Comparison of ENCODE assay signal across 19 cellular contexts in the genomic region with DNA sequence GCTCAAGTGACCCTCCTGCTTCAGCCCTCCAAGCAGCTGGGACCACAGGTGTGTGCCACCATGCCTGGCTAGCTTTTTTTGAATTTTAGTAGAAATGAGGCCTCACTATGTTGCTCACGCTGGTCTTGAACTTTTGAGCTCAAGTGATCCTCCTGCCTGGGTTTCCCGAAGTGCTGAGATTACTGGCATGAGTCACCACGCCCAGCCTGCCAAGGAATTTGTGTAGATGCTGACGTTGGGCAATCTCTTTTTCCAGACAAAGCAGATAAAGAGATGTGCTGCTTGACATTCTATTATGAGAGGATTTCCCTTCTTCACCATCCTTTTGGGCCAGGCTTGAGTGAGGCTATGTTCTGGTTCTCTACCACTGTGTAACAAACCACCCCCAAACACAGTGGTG.
DNase-seq lines count a peak whose midpoint lies in the region; ATAC-seq and TF ChIP-seq lines count a peak whose summit lies in the region.
"Had no signal": no experiment of that assay in that cellular context is flagged by ENCODE, and none has a peak within 500 bp of the region (broad histone marks: within the 10 kb centered on the region; RNA-seq: fewer than 3 reads in every experiment).

No MANE protein-coding gene starts in this region.

- peak; percentile 55 for DNase-seq in Daoy (ENCODE audit: low read depth)
- DNase-seq in M059J (ENCODE audit: low read depth): peak; percentile 81
- DNase-seq in brain microvascular endothelial cell: peak; percentile 69
- DNase-seq in iris pigment epithelial cell (ENCODE audit: low read depth): peak; percentile 85
- no peak for DNase-seq in suprapubic skin (ENCODE audit: low spot score in 2 of 2)
- no peak for DNase-seq in NCI-H446 (lab: John Stamatoyannopoulos, UW)
- DNase-seq: activated CD8-positive, alpha-beta memory T cell treated with anti-CD3 and anti-CD28 coated beads, Interleukin-2, amount 10 ng/mL, durations not matched to agents 7 days and 5 days; activated effector memory CD4-positive, alpha-beta T cell treated with anti-CD3 and anti-CD28 coated beads, Interleukin-2, amount 50 U/mL, for 16 hours; erythroblast; left ventricle myocardium superior; MV-4-11; naive thymus-derived CD4-positive, alpha-beta T cell; NCI-H82; psoas muscle had no signal

- no peaks in the 10 kb centered on the region for H3K36me3 ChIP-seq in brain microvascular endothelial cell (replicated peaks)
- H3K36me3 ChIP-seq in suprapubic skin: no peaks in the 10 kb centered on the region
- H3K36me3 ChIP-seq: ascending aorta; BLaER1 treated with 17β-estradiol and CSF1 and Interleukin-3, amounts not matched to agents 10 nM and 100 nM had no signal

- H3K27me3 ChIP-seq in brain microvascular endothelial cell (replicated peaks) (no peaks in the 10 kb centered on the region), suprapubic skin (no peaks in the 10 kb centered on the region)
- H3K27me3 ChIP-seq: ascending aorta had no signal

- TF ChIP-seq EP300 in suprapubic skin (IDR thresholded peaks at IDR 0.05): no peak

- ATAC-seq in HG02884 (IDR thresholded peaks at IDR 0.05; ENCODE audit: unreplicated experiment): no peak
- no peak for ATAC-seq in HG03280 (IDR thresholded peaks at IDR 0.05; ENCODE audit: unreplicated experiment)
- ATAC-seq: activated CD8-positive, alpha-beta memory T cell treated with anti-CD3 and anti-CD28 coated beads, Interleukin-2, amount 10 ng/mL, durations not matched to agents 7 days and 5 days; left ventricle myocardium superior; naive thymus-derived CD4-positive, alpha-beta T cell; psoas muscle had no signal

- no peaks in the 10 kb centered on the region for H3K9me3 ChIP-seq in suprapubic skin
- H3K9me3 ChIP-seq: ascending aorta; BLaER1 treated with 17β-estradiol and CSF1 and Interleukin-3, amounts not matched to agents 10 nM and 100 nM; psoas muscle had no signal

- no peak for TF ChIP-seq POLR2A in suprapubic skin (IDR thresholded peaks at IDR 0.05)

- H3K27ac ChIP-seq in brain microvascular endothelial cell (no peak overlapping the region), suprapubic skin (no peak overlapping the region)
- H3K27ac ChIP-seq: ascending aorta; BLaER1 treated with 17β-estradiol and CSF1 and Interleukin-3, amounts not matched to agents 10 nM and 100 nM; psoas muscle; RWPE1 had no signal

- no peaks in the 10 kb centered on the region for H3K4me1 ChIP-seq in suprapubic skin
- H3K4me1 ChIP-seq: ascending aorta had no signal

- in situ Hi-C loops in brain microvascular endothelial cell (cut with HindIII; ENCODE audit: low pct_ligation_motif_present, low sequenced_read_pairs): no loop called here

- no peak for TF ChIP-seq CTCF in brain microvascular endothelial cell (IDR thresholded peaks at IDR 0.05; ENCODE audit: low read depth, low read length, missing control alignments)
- no peak for TF ChIP-seq CTCF in suprapubic skin (IDR thresholded peaks at IDR 0.05)

- WGBS in suprapubic skin: 40% methylated on average over 4 of the region's 4 CpGs

- no peak overlapping the region for H3K4me3 ChIP-seq in brain microvascular endothelial cell (ENCODE audit: low read depth, low read length)
- H3K4me3 ChIP-seq in suprapubic skin: no peak overlapping the region
- H3K4me3 ChIP-seq: ascending aorta; BLaER1 treated with 17β-estradiol and CSF1 and Interleukin-3, amounts not matched to agents 10 nM and 100 nM; psoas muscle had no signal

Comparison
In these comparisons a context has a peak if more than half of its experiments do, and no peak if none do; other contexts are left out.
1. DNase-seq: peak in Daoy (single experiment), M059J (single experiment), brain microvascular endothelial cell (single experiment) and iris pigment epithelial cell (single experiment); none in suprapubic skin (0 of 2) and NCI-H446 (0 of 2).